In the genomic region with DNA sequence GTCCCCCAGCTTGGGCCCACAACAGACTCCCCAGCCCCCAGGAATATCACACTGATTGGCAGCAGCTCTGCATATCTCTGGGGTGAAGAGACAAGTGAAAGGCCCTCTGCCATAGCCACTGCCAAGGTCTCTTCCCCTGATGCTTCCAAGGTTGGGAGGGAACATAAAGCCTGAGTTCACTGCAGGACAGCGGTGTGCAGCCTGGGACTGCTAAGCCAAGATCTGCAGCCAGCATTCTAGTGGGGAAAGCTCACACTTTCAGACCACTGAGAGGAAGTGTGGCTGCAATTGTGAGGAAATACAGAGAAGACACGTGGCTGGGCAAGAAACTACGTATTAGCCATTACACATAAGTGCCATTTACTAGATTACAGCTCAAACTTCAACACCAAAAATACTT, we compare ENCODE assay signal across 22 cellular contexts.
A peak's percentile ranks its signal among the peaks of the same experiment; 100 is the strongest.
DNase-seq lines count a peak whose midpoint lies in the region; ATAC-seq and TF ChIP-seq lines count a peak whose summit lies in the region.
"Had no signal": no experiment of that assay in that cellular context is flagged by ENCODE, and none has a peak within 500 bp of the region (broad histone marks: within the 10 kb centered on the region; RNA-seq: fewer than 3 reads in every experiment).

No MANE protein-coding gene starts in this region.

- ATAC-seq in left cardiac atrium (peak; percentile 58 to 87), heart left ventricle (no peak), upper lobe of right lung (peak; percentile 54)
- ATAC-seq: A549, Panc1 had no signal

- H3K27me3 ChIP-seq in heart left ventricle: no peaks in the 10 kb centered on the region
- no peaks in the 10 kb centered on the region for H3K27me3 ChIP-seq in upper lobe of right lung
- H3K27me3 ChIP-seq: BLaER1 treated with 17β-estradiol and CSF1 and Interleukin-3, amounts not matched to agents 10 nM and 100 nM had no signal

- TF ChIP-seq POLR2A in heart left ventricle (IDR thresholded peaks at IDR 0.05): no peak

- WGBS in heart left ventricle, 4 donors: 41 to 63% (median 55%) methylated on average over 3 of the region's 3 CpGs

- H3K4me3 ChIP-seq in heart left ventricle (no peak overlapping the region), fibroblast of villous mesenchyme (ENCODE audit: low read depth, low read length) (no peak overlapping the region), upper lobe of right lung (no peak overlapping the region)
- H3K4me3 ChIP-seq: A549; BLaER1 treated with 17β-estradiol and CSF1 and Interleukin-3, amounts not matched to agents 10 nM and 100 nM; SK-N-MC had no signal

- DNase-seq in left cardiac atrium: no peak
- DNase-seq in heart left ventricle: no peak
- DNase-seq in NOMO-1 treated with DMSO at 0.1 percent for 48 hours (lab: John Stamatoyannopoulos, UW; ENCODE audit: unreplicated experiment): peak; percentile 10
- peak; percentile 45 for DNase-seq in fibroblast of villous mesenchyme (ENCODE audit: low read depth)
- DNase-seq in upper lobe of right lung: no peak
- no peak for DNase-seq in NCI-H2081 (lab: John Stamatoyannopoulos, UW)
- no peak for DNase-seq in NCI-H748 treated with DMSO at 0.1 percent for 48 hours (lab: John Stamatoyannopoulos, UW)
- no peak for DNase-seq in DMS153 (lab: John Stamatoyannopoulos, UW)
- DNase-seq: CD8-positive, alpha-beta memory T cell; DMS79 treated with DMSO at 0.1 percent for 48 hours; H9; NCI-H1092; NCI-H146; NCI-H2081 treated with DMSO at 0.1 percent for 48 hours; NCI-H510A; NCI-H82 had no signal

- no peak for TF ChIP-seq CTCF in heart left ventricle (IDR thresholded peaks at IDR 0.05)
- TF ChIP-seq CTCF in fibroblast of villous mesenchyme (IDR thresholded peaks at IDR 0.05; ENCODE audit: insufficient read depth, low read depth, low read length): no peak
- TF ChIP-seq CTCF in upper lobe of right lung (IDR thresholded peaks at IDR 0.05): no peak

- H3K9me3 ChIP-seq in heart left ventricle (peaks cover 0 to 11% (median 0%) of the 10 kb centered on the region in 12 donors), upper lobe of right lung (no peaks in the 10 kb centered on the region)
- H3K9me3 ChIP-seq: A549 had no signal

- H3K27ac ChIP-seq in heart left ventricle (no peak overlapping the region), upper lobe of right lung (no peak overlapping the region)
- H3K27ac ChIP-seq: A549; BLaER1 treated with 17β-estradiol and CSF1 and Interleukin-3, amounts not matched to agents 10 nM and 100 nM; HL-60; KMS-11; SK-N-MC had no signal

- H3K4me1 ChIP-seq in heart left ventricle (no peaks in the 10 kb centered on the region), upper lobe of right lung (no peaks in the 10 kb centered on the region)

- H3K36me3 ChIP-seq in heart left ventricle (no peaks in the 10 kb centered on the region), upper lobe of right lung (no peaks in the 10 kb centered on the region)
- H3K36me3 ChIP-seq: BLaER1 treated with 17β-estradiol and CSF1 and Interleukin-3, amounts not matched to agents 10 nM and 100 nM had no signal

- intact Hi-C loops in left cardiac atrium (cut with DNase I): no loop called here
- intact Hi-C loops in heart left ventricle (cut with DNase I): no loop called here
- intact Hi-C loops in upper lobe of right lung (cut with DNase I): no loop called here

Comparison
In these comparisons a context has a peak if more than half of its experiments do, and no peak if none do; other contexts are left out.
1. ATAC-seq: peak in left cardiac atrium (2 of 2) and upper lobe of right lung (single experiment); none in heart left ventricle (0 of 4).
2. DNase-seq: peak in NOMO-1 treated with DMSO at 0.1 percent for 48 hours (single experiment) and fibroblast of villous mesenchyme (single experiment); none in left cardiac atrium (single experiment), heart left ventricle (0 of 5), upper lobe of right lung (single experiment), NCI-H2081 (0 of 2), NCI-H748 treated with DMSO at 0.1 percent for 48 hours (single experiment) and DMS153 (single experiment).